In the genomic region with DNA sequence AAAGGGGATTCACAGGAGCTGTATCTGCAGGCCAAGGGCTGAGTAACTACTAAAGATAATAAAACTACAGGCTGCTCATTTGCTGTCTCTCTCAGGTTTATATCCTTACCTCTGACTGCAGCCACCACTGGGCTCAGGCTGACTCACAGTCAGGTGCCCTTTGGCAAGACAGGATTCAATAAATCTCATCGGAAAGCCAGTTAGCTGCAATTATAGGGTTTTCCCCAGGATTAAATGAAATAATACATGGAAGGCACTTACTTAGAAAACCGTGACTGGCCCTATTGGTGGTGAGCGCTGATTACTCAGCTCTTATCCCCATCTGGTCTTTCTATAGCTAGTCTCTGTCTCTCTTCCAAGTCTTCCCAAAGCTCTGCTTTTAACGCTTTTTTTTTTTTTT, we compare ENCODE assay signal across 1 cellular context.
TF ChIP-seq lines count a peak whose summit lies in the region.

No MANE protein-coding gene starts in this region.

TF ChIP-seq in HepG2, 621 proteins besides CTCF, POLR2A, EP300 and RAD21:
- TF ChIP-seq ZNF577 (CRISPR knock-in tag; IDR thresholded peaks at IDR 0.05; ENCODE audit: borderline replicate concordance, low read depth) = no peak
- TF ChIP-seq ZC3H4 (CRISPR knock-in tag; IDR thresholded peaks at IDR 0.05; ENCODE audit: borderline replicate concordance) = no peak
- no peak for TF ChIP-seq REXO4 (CRISPR knock-in tag; IDR thresholded peaks at IDR 0.05; ENCODE audit: borderline replicate concordance)
- TF ChIP-seq ZNF326 (CRISPR knock-in tag; IDR thresholded peaks at IDR 0.05; ENCODE audit: borderline replicate concordance) = no peak
- TF ChIP-seq KLF12 (CRISPR knock-in tag; IDR thresholded peaks at IDR 0.05; ENCODE audit: borderline replicate concordance) = no peak
- TF ChIP-seq, protein P1, sequence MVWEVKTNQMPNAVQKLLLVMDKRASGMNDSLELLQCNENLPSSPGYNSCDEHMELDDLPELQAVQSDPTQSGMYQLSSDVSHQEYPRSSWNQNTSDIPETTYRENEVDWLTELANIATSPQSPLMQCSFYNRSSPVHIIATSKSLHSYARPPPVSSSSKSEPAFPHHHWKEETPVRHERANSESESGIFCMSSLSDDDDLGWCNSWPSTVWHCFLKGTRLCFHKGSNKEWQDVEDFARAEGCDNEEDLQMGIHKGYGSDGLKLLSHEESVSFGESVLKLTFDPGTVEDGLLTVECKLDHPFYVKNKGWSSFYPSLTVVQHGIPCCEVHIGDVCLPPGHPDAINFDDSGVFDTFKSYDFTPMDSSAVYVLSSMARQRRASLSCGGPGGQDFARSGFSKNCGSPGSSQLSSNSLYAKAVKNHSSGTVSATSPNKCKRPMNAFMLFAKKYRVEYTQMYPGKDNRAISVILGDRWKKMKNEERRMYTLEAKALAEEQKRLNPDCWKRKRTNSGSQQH (CRISPR knock-in tag; IDR thresholded peaks at IDR 0.05; ENCODE audit: low read depth) = no peak
